1 cellular context compared by ENCODE assay signal in the genomic region with DNA sequence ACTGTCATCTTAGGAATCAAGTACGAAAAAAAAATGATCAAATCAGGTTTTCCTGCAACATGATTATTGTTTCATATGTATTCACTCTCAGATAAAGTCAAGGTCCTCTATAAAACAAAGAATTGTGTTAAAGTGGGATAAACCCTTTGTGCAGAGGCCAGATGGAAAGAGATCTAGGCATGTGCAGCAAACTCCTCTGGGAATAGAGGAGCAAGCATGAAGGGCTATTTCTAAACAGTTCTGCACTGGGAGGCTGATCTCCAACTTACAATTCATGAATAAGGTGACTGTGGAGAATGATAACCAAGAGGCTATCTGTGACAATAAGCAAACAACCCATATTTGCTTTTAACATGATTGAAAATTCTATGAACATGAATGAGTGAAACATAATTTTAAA.
TF ChIP-seq lines count a peak whose summit lies in the region.

No MANE protein-coding gene starts in this region.

TF ChIP-seq in K562, 482 proteins besides CTCF, POLR2A, EP300 and RAD21 (continued from another document):
- TF ChIP-seq ZFX (CRISPR knock-in tag; IDR thresholded peaks at IDR 0.05): no peak
- TF ChIP-seq, protein P1, sequence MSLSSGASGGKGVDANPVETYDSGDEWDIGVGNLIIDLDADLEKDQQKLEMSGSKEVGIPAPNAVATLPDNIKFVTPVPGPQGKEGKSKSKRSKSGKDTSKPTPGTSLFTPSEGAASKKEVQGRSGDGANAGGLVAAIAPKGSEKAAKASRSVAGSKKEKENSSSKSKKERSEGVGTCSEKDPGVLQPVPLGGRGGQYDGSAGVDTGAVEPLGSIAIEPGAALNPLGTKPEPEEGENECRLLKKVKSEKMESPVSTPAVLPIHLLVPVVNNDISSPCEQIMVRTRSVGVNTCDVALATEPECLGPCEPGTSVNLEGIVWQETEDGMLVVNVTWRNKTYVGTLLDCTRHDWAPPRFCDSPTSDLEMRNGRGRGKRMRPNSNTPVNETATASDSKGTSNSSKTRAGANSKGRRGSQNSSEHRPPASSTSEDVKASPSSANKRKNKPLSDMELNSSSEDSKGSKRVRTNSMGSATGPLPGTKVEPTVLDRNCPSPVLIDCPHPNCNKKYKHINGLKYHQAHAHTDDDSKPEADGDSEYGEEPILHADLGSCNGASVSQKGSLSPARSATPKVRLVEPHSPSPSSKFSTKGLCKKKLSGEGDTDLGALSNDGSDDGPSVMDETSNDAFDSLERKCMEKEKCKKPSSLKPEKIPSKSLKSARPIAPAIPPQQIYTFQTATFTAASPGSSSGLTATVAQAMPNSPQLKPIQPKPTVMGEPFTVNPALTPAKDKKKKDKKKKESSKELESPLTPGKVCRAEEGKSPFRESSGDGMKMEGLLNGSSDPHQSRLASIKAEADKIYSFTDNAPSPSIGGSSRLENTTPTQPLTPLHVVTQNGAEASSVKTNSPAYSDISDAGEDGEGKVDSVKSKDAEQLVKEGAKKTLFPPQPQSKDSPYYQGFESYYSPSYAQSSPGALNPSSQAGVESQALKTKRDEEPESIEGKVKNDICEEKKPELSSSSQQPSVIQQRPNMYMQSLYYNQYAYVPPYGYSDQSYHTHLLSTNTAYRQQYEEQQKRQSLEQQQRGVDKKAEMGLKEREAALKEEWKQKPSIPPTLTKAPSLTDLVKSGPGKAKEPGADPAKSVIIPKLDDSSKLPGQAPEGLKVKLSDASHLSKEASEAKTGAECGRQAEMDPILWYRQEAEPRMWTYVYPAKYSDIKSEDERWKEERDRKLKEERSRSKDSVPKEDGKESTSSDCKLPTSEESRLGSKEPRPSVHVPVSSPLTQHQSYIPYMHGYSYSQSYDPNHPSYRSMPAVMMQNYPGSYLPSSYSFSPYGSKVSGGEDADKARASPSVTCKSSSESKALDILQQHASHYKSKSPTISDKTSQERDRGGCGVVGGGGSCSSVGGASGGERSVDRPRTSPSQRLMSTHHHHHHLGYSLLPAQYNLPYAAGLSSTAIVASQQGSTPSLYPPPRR (CRISPR knock-in tag; IDR thresholded peaks at IDR 0.05; ENCODE audit: borderline replicate concordance): no peak
- no peak for TF ChIP-seq HIVEP1 (CRISPR knock-in tag; IDR thresholded peaks at IDR 0.05)
- no peak for TF ChIP-seq POLR2B (IDR thresholded peaks at IDR 0.05; ENCODE audit: low read depth, partially characterized antibody)
- no peak for TF ChIP-seq ZNF707 (CRISPR knock-in tag; conservative IDR thresholded peaks at IDR 0.05)
- no peak for TF ChIP-seq ZNF347 (CRISPR knock-in tag; IDR thresholded peaks at IDR 0.05; ENCODE audit: low read depth)
- TF ChIP-seq, protein P2, sequence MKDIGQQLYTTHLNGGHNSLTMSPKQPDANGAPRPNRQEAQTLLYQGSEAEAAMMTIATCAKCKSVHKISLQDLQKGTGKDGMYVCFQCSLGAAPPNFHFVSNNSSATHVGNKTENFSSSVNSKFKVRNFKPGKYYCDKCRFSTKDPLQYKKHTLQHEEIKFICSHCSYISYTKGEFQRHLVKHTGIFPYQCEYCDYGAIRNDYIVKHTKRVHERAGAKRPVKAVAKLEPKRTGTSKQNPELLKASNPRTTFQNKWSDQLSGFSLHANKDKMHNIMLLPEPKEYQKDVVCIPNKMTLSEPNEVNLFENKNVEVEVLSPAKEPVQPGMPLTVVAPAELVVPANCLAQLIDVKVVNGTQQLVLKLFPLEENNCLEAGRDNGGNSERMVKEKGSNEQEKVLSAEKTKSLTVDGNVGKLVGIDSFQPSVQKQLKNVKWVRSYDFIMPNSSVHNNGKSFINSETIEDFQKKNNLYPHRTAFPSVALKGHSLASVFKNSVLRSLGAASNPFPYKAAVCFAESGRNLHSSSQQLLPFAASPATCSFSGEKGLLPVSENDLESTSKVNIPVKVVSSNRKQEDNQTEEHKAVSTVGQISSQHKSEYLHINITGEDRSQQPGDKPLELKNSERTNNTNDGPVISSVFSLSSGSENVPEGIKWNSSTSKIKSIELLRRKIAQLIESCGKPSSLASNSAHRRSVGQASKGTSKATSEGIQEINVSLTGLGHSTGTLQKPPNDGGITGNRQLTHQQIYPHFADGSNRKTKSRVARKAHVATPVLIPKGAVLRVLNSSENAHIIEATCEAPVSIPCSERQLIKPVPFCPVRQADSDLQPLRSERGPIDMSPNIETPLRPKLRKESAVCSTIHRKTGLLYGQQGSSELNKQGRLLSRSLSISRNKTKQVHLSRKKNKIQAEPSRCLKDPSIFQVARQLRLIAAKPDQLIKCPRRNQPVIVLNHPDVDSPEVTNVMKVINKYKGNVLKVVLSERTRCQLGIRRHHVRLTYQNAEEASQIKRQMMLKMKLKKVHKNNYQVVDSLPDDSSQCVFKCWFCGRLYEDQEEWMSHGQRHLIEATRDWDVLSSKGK (CRISPR knock-in tag; IDR thresholded peaks at IDR 0.05): no peak
- TF ChIP-seq CCNT2 (IDR thresholded peaks at IDR 0.05; ENCODE audit: borderline replicate concordance, extremely low read depth, insufficient read length, low read depth, low read length): no peak
- no peak for TF ChIP-seq FOSL1 (tag; conservative IDR thresholded peaks at IDR 0.05)
- TF ChIP-seq ZKSCAN8 (CRISPR knock-in tag; IDR thresholded peaks at IDR 0.05): no peak
- no peak for TF ChIP-seq ZNF444 (CRISPR knock-in tag; IDR thresholded peaks at IDR 0.05)
- TF ChIP-seq, protein P3, sequence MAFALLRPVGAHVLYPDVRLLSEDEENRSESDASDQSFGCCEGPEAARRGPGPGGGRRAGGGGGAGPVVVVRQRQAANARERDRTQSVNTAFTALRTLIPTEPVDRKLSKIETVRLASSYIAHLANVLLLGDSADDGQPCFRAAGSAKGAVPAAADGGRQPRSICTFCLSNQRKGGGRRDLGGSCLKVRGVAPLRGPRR (CRISPR knock-in tag; IDR thresholded peaks at IDR 0.05): no peak
- no peak for TF ChIP-seq ESRRA (IDR thresholded peaks at IDR 0.05; ENCODE audit: borderline replicate concordance, low read depth)
